In the genomic region with DNA sequence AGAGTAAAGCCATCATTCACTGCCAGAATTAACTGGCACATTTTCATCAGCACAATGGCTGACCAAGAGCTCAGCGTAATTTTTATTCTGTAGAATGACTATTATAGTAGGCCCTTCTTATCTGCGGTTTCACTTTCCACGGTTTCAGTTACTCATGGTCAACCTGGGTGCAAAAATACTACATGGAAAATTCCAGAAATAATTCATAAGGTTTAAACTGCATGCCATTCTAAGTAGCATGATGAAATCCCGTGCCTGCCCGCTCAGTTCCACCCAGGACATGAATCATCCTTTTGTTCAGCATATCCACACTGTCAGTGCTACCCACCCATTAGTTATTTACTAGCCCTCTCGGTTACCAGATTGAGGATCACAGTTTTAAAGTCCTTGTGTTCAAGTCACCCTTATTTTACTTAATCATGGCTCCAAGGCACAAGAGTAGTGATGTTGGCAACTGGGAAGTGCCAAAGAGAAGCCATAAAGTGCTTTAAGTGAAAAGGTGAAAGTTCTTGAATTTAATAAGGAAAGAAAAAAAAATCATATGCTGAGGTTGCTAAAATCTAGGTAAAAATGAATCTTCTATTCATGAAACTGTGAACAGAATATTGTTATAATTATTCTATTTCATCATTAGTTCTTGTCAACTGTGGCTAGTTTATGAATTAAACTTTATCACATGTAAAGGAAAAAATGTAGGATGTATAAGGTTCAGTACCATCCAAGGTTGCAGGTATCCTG, we compare ENCODE assay signal across 12 cellular contexts.
DNase-seq lines count a peak whose midpoint lies in the region; ATAC-seq and TF ChIP-seq lines count a peak whose summit lies in the region.
"Had no signal": no experiment of that assay in that cellular context is flagged by ENCODE, and none has a peak within 500 bp of the region (broad histone marks: within the 10 kb centered on the region; RNA-seq: fewer than 3 reads in every experiment).

No MANE protein-coding gene starts in this region.

- no peak overlapping the region for H3K27ac ChIP-seq in vagina
- H3K27ac ChIP-seq: pancreas, WERI-Rb-1 had no signal

- no peaks in the 10 kb centered on the region for H3K9me3 ChIP-seq in vagina
- H3K9me3 ChIP-seq: pancreas had no signal

- H3K36me3 ChIP-seq in kidney epithelial cell (ENCODE audit: control insufficient read depth, insufficient read depth, low read length) (no peaks in the 10 kb centered on the region), vagina (no peaks in the 10 kb centered on the region)
- H3K36me3 ChIP-seq: pancreas, WERI-Rb-1 had no signal

- H3K4me3 ChIP-seq in kidney epithelial cell (ENCODE audit: low read depth, low read length) (no peak overlapping the region), vagina (no peak overlapping the region)
- H3K4me3 ChIP-seq: pancreas had no signal

- intact Hi-C loops in left ventricle myocardium superior (cut with micrococcal nuclease) (no loop called here), Right ventricle myocardium inferior (cut with DNase I) (no loop called here), vagina (cut with DNase I) (no loop called here)

- DNase-seq in left ventricle myocardium superior (no peak), Right ventricle myocardium inferior (ENCODE audit: missing footprints) (no peak), astrocyte of the hippocampus (ENCODE audit: low read depth, low spot score) (peak; percentile 75), kidney epithelial cell (ENCODE audit: low read depth) (peak; percentile 67), GM13976 (ENCODE audit: low spot score) (no peak), NCI-H1092 (lab: John Stamatoyannopoulos, UW) (no peak), vagina (ENCODE audit: extremely low spot score in 2 of 2) (no peak)
- DNase-seq: activated naive CD4-positive, alpha-beta T cell treated with anti-CD3 and anti-CD28 coated beads for 36 hours; AML-193; pancreas; WERI-Rb-1 had no signal

- ATAC-seq in left ventricle myocardium superior = peak; percentile 27
- ATAC-seq in Right ventricle myocardium inferior = no peak
- no peak for ATAC-seq in GM19397 (IDR thresholded peaks at IDR 0.05; ENCODE audit: unreplicated experiment)
- ATAC-seq: pancreas had no signal

- TF ChIP-seq CTCF in kidney epithelial cell (IDR thresholded peaks at IDR 0.05; ENCODE audit: insufficient read depth, low read length, poor library complexity, severe bottlenecking) (no peak), GM13976 (IDR thresholded peaks at IDR 0.05; ENCODE audit: borderline replicate concordance, control extremely low read depth, extremely low read depth, insufficient read depth, missing control alignments) (no peak), vagina (IDR thresholded peaks at IDR 0.05) (no peak)

- H3K4me1 ChIP-seq in vagina = no peaks in the 10 kb centered on the region
- H3K4me1 ChIP-seq: pancreas had no signal

- no peaks in the 10 kb centered on the region for H3K27me3 ChIP-seq in kidney epithelial cell (ENCODE audit: control insufficient read depth, insufficient read depth, low read length)
- no peaks in the 10 kb centered on the region for H3K27me3 ChIP-seq in vagina
- H3K27me3 ChIP-seq: pancreas had no signal

- in situ Hi-C loops in GM13976 (cut with MboI; ENCODE audit: low sequenced_read_pairs, unreplicated experiment) = no loop called here

- no peak for TF ChIP-seq POLR2A in vagina (IDR thresholded peaks at IDR 0.05)

Comparison
In these comparisons a context has a peak if more than half of its experiments do, and no peak if none do; other contexts are left out.
1. DNase-seq: peak in astrocyte of the hippocampus (single experiment) and kidney epithelial cell (single experiment); none in left ventricle myocardium superior (single experiment), Right ventricle myocardium inferior (single experiment), GM13976 (single experiment), NCI-H1092 (single experiment) and vagina (0 of 2).